39 cellular contexts compared by ENCODE assay signal in genomic region chr2:154655499-154655898, GRCh38. TPM values are rescaled to one million over a fixed set of nuclear protein-coding genes. Genes with fewer than 3 reads are reported as not detected.
"Had no signal": no experiment of that assay in that cellular context is flagged by ENCODE, and none has a peak within 500 bp of the region (broad histone marks: within the 10 kb centered on the region; RNA-seq: fewer than 3 reads in every experiment).

No MANE protein-coding gene starts in this region.

- H3K4me3 Mint-ChIP-seq: activated CD4-positive, alpha-beta memory T cell treated with anti-CD3 and anti-CD28 coated beads, Interleukin-2, amount 10 ng/mL, durations not matched to agents 7 days and 5 days; activated CD4-positive, alpha-beta T cell treated with anti-CD3 and anti-CD28 coated beads for 36 hours; activated CD4-positive, alpha-beta T cell treated with anti-CD3 and anti-CD28 coated beads, Interleukin-2, amount 10 ng/mL, durations not matched to agents 7 days and 5 days; activated CD8-positive, alpha-beta memory T cell treated with anti-CD3 and anti-CD28 coated beads, Interleukin-2, amount 10 ng/mL, durations not matched to agents 7 days and 5 days; activated CD8-positive, alpha-beta T cell treated with anti-CD3 and anti-CD28 coated beads, Interleukin-2, amount 10 ng/mL, durations not matched to agents 7 days and 5 days; activated naive CD4-positive, alpha-beta T cell treated with anti-CD3 and anti-CD28 coated beads, Interleukin-2, amount 10 ng/mL, durations not matched to agents 7 days and 5 days; activated naive CD4-positive, alpha-beta T cell treated with anti-CD3 and anti-CD28 coated beads, Interleukin-2, amount 50 U/mL, for 24 hours; activated naive CD8-positive, alpha-beta T cell; activated naive CD8-positive, alpha-beta T cell treated with anti-CD3 and anti-CD28 coated beads, Interleukin-2, amount 10 ng/mL, durations not matched to agents 7 days and 5 days; activated naive CD8-positive, alpha-beta T cell treated with anti-CD3 and anti-CD28 coated beads, Interleukin-2, amount 50 U/mL, for 24 hours; activated T-cell treated with anti-CD3 and anti-CD28 coated beads, Interleukin-2, amount 50 U/mL, for 24 hours; brain; central memory CD8-positive, alpha-beta T cell; T-helper 1 cell treated with Interleukin-12 subunit alpha and Interleukin-12 subunit beta and Interleukin-4 antibody, amounts not matched to agents 30 μg/mL and 1 μg/mL, for 36 hours; T-helper 2 cell treated with Interferon-gamma antibody and Interleukin-4, amounts not matched to agents 5 μg/mL and 100 μg/mL, for 36 hours had no signal

- ATAC-seq: activated CD4-positive, alpha-beta T cell treated with anti-CD3 and anti-CD28 coated beads for 36 hours; activated CD4-positive, CD25-positive, alpha-beta regulatory T cell treated with anti-CD3 and anti-CD28 coated beads, Interleukin-2, amount 50 U/mL, for 24 hours; activated CD8-positive, alpha-beta memory T cell treated with anti-CD3 and anti-CD28 coated beads, Interleukin-2, amount 10 ng/mL, durations not matched to agents 7 days and 5 days; activated CD8-positive, alpha-beta T cell treated with anti-CD3 and anti-CD28 coated beads, Interleukin-2, amount 10 ng/mL, durations not matched to agents 7 days and 5 days; activated naive CD8-positive, alpha-beta T cell treated with anti-CD3 and anti-CD28 coated beads, Interleukin-2, amount 50 U/mL, for 24 hours had no signal

- H3K4me1 Mint-ChIP-seq: activated CD4-positive, alpha-beta memory T cell treated with anti-CD3 and anti-CD28 coated beads, Interleukin-2, amount 10 ng/mL, durations not matched to agents 7 days and 5 days; activated CD4-positive, alpha-beta T cell treated with anti-CD3 and anti-CD28 coated beads for 36 hours; activated CD4-positive, alpha-beta T cell treated with anti-CD3 and anti-CD28 coated beads, Interleukin-2, amount 10 ng/mL, durations not matched to agents 7 days and 5 days; activated CD8-positive, alpha-beta memory T cell treated with anti-CD3 and anti-CD28 coated beads, Interleukin-2, amount 10 ng/mL, durations not matched to agents 7 days and 5 days; activated naive CD4-positive, alpha-beta T cell treated with anti-CD3 and anti-CD28 coated beads, Interleukin-2, amount 10 ng/mL, durations not matched to agents 7 days and 5 days; activated naive CD4-positive, alpha-beta T cell treated with anti-CD3 and anti-CD28 coated beads, Interleukin-2, amount 50 U/mL, for 24 hours; activated naive CD8-positive, alpha-beta T cell treated with anti-CD3 and anti-CD28 coated beads, Interleukin-2, amount 10 ng/mL, durations not matched to agents 7 days and 5 days; activated naive CD8-positive, alpha-beta T cell treated with anti-CD3 and anti-CD28 coated beads, Interleukin-2, amount 50 U/mL, for 24 hours; brain; central memory CD8-positive, alpha-beta T cell had no signal

- H3K36me3 Mint-ChIP-seq: activated CD8-positive, alpha-beta memory T cell treated with anti-CD3 and anti-CD28 coated beads, Interleukin-2, amount 10 ng/mL, durations not matched to agents 7 days and 5 days; activated naive CD4-positive, alpha-beta T cell treated with anti-CD3 and anti-CD28 coated beads, Interleukin-2, amount 10 ng/mL, durations not matched to agents 7 days and 5 days; activated naive CD4-positive, alpha-beta T cell treated with anti-CD3 and anti-CD28 coated beads, Interleukin-2, amount 50 U/mL, for 24 hours; activated naive CD8-positive, alpha-beta T cell; activated naive CD8-positive, alpha-beta T cell treated with anti-CD3 and anti-CD28 coated beads, Interleukin-2, amount 10 ng/mL, durations not matched to agents 7 days and 5 days; brain had no signal

- H3K27me3 Mint-ChIP-seq: activated CD4-positive, alpha-beta memory T cell treated with anti-CD3 and anti-CD28 coated beads, Interleukin-2, amount 10 ng/mL, durations not matched to agents 7 days and 5 days; activated CD4-positive, alpha-beta T cell treated with anti-CD3 and anti-CD28 coated beads for 36 hours; activated CD4-positive, alpha-beta T cell treated with anti-CD3 and anti-CD28 coated beads, Interleukin-2, amount 10 ng/mL, durations not matched to agents 7 days and 5 days; activated CD8-positive, alpha-beta memory T cell treated with anti-CD3 and anti-CD28 coated beads, Interleukin-2, amount 10 ng/mL, durations not matched to agents 7 days and 5 days; activated naive CD4-positive, alpha-beta T cell treated with anti-CD3 and anti-CD28 coated beads, Interleukin-2, amount 10 ng/mL, durations not matched to agents 7 days and 5 days; activated naive CD4-positive, alpha-beta T cell treated with anti-CD3 and anti-CD28 coated beads, Interleukin-2, amount 50 U/mL, for 24 hours; activated naive CD8-positive, alpha-beta T cell; activated naive CD8-positive, alpha-beta T cell treated with anti-CD3 and anti-CD28 coated beads, Interleukin-2, amount 10 ng/mL, durations not matched to agents 7 days and 5 days; activated naive CD8-positive, alpha-beta T cell treated with anti-CD3 and anti-CD28 coated beads, Interleukin-2, amount 50 U/mL, for 24 hours; activated T-cell treated with anti-CD3 and anti-CD28 coated beads, Interleukin-2, amount 50 U/mL, for 24 hours; brain; central memory CD8-positive, alpha-beta T cell had no signal

- H3K9me3 Mint-ChIP-seq: activated CD4-positive, alpha-beta memory T cell treated with anti-CD3 and anti-CD28 coated beads, Interleukin-2, amount 10 ng/mL, durations not matched to agents 7 days and 5 days; activated naive CD4-positive, alpha-beta T cell treated with anti-CD3 and anti-CD28 coated beads, Interleukin-2, amount 10 ng/mL, durations not matched to agents 7 days and 5 days; activated naive CD4-positive, alpha-beta T cell treated with anti-CD3 and anti-CD28 coated beads, Interleukin-2, amount 50 U/mL, for 24 hours; activated naive CD8-positive, alpha-beta T cell treated with anti-CD3 and anti-CD28 coated beads, Interleukin-2, amount 10 ng/mL, durations not matched to agents 7 days and 5 days; activated naive CD8-positive, alpha-beta T cell treated with anti-CD3 and anti-CD28 coated beads, Interleukin-2, amount 50 U/mL, for 24 hours; activated T-cell treated with anti-CD3 and anti-CD28 coated beads, Interleukin-2, amount 50 U/mL, for 24 hours; activated T-helper 2 cell treated with anti-CD3 and anti-CD28 coated beads, Interferon-gamma antibody, Interleukin-2, Interleukin-4, amounts not matched to agents 10 μg/mL and 5 μg/mL and 100 μg/mL, durations not matched to agents 14 hours and 24 hours and 36 hours; brain; T-helper 1 cell treated with Interleukin-12 subunit alpha and Interleukin-12 subunit beta and Interleukin-4 antibody, amounts not matched to agents 30 μg/mL and 1 μg/mL, for 36 hours had no signal

- H3K9me3 ChIP-seq: ascending aorta had no signal

- H3K4me3 ChIP-seq: ascending aorta, cardiac muscle cell had no signal

- H3K36me3 ChIP-seq: ascending aorta, cardiac muscle cell had no signal

- DNase-seq: activated CD4-positive, alpha-beta memory T cell treated with anti-CD3 and anti-CD28 coated beads, Interleukin-2, amount 10 ng/mL, durations not matched to agents 7 days and 5 days; activated CD4-positive, alpha-beta T cell treated with anti-CD3 and anti-CD28 coated beads for 1 hour; activated CD4-positive, alpha-beta T cell treated with anti-CD3 and anti-CD28 coated beads for 36 hours; activated CD4-positive, alpha-beta T cell treated with anti-CD3 and anti-CD28 coated beads for 48 hours; activated CD4-positive, alpha-beta T cell treated with anti-CD3 and anti-CD28 coated beads, Interleukin-2, amount 10 ng/mL, durations not matched to agents 7 days and 5 days; activated CD4-positive, alpha-beta T cell treated with anti-CD3 and anti-CD28 coated beads, Interleukin-2, amount 50 U/mL, for 48 hours; activated CD4-positive, CD25-positive, alpha-beta regulatory T cell; activated CD8-positive, alpha-beta memory T cell treated with anti-CD3 and anti-CD28 coated beads for 24 hours; activated CD8-positive, alpha-beta memory T cell treated with anti-CD3 and anti-CD28 coated beads, Interleukin-2, amount 10 ng/mL, durations not matched to agents 7 days and 5 days; activated CD8-positive, alpha-beta memory T cell treated with anti-CD3 and anti-CD28 coated beads, Interleukin-2, amount 50 U/mL, for 48 hours; activated CD8-positive, alpha-beta T cell treated with anti-CD3 and anti-CD28 coated beads, Interleukin-2, amount 10 ng/mL, durations not matched to agents 7 days and 5 days; activated effector memory CD4-positive, alpha-beta T cell treated with Interleukin-2 at 50 U/mL for 16 hours; activated gamma-delta T cell; activated naive CD4-positive, alpha-beta T cell treated with anti-CD3 and anti-CD28 coated beads, Interleukin-2, amount 10 ng/mL, durations not matched to agents 7 days and 5 days; activated naive CD4-positive, alpha-beta T cell treated with Interleukin-2 at 50 U/mL for 16 hours; activated naive CD8-positive, alpha-beta T cell treated with anti-CD3 and anti-CD28 coated beads, Interleukin-2, amount 10 ng/mL, durations not matched to agents 7 days and 5 days; activated naive CD8-positive, alpha-beta T cell treated with anti-CD3 and anti-CD28 coated beads, Interleukin-2, amount 50 U/mL, for 24 hours; activated T-cell treated with anti-CD3 and anti-CD28 coated beads, Interleukin-2, amount 50 U/mL, for 24 hours; activated T-cell treated with anti-CD3 and anti-CD28 coated beads, Interleukin-2, amount 50 U/mL, for 48 hours; amygdala; anterior cingulate cortex; caudate nucleus; cerebellar nuclear complex; T-helper 1 cell; T-helper 2 cell; T-helper 9 cell had no signal

- FAIRE-seq: TTC549 had no signal

- H3K27ac ChIP-seq: ascending aorta, cardiac muscle cell, VCaP had no signal

- H3K4me1 ChIP-seq: ascending aorta had no signal

- H3K27ac Mint-ChIP-seq: activated CD4-positive, alpha-beta memory T cell treated with anti-CD3 and anti-CD28 coated beads, Interleukin-2, amount 10 ng/mL, durations not matched to agents 7 days and 5 days; activated CD4-positive, alpha-beta T cell treated with anti-CD3 and anti-CD28 coated beads for 36 hours; activated CD4-positive, alpha-beta T cell treated with anti-CD3 and anti-CD28 coated beads, Interleukin-2, amount 10 ng/mL, durations not matched to agents 7 days and 5 days; activated CD8-positive, alpha-beta memory T cell treated with anti-CD3 and anti-CD28 coated beads, Interleukin-2, amount 10 ng/mL, durations not matched to agents 7 days and 5 days; activated CD8-positive, alpha-beta T cell treated with anti-CD3 and anti-CD28 coated beads, Interleukin-2, amount 10 ng/mL, durations not matched to agents 7 days and 5 days; activated naive CD4-positive, alpha-beta T cell treated with anti-CD3 and anti-CD28 coated beads, Interleukin-2, amount 10 ng/mL, durations not matched to agents 7 days and 5 days; activated naive CD4-positive, alpha-beta T cell treated with anti-CD3 and anti-CD28 coated beads, Interleukin-2, amount 50 U/mL, for 24 hours; activated naive CD8-positive, alpha-beta T cell; activated naive CD8-positive, alpha-beta T cell treated with anti-CD3 and anti-CD28 coated beads, Interleukin-2, amount 10 ng/mL, durations not matched to agents 7 days and 5 days; activated naive CD8-positive, alpha-beta T cell treated with anti-CD3 and anti-CD28 coated beads, Interleukin-2, amount 50 U/mL, for 24 hours; activated T-cell treated with anti-CD3 and anti-CD28 coated beads, Interleukin-2, amount 50 U/mL, for 24 hours; activated T-helper 2 cell treated with anti-CD3 and anti-CD28 coated beads, Interferon-gamma antibody, Interleukin-2, Interleukin-4, amounts not matched to agents 10 μg/mL and 5 μg/mL and 100 μg/mL, durations not matched to agents 14 hours and 24 hours and 36 hours; brain; T-helper 1 cell treated with Interleukin-12 subunit alpha and Interleukin-12 subunit beta and Interleukin-4 antibody, amounts not matched to agents 30 μg/mL and 1 μg/mL, for 36 hours; T-helper 2 cell treated with Interferon-gamma antibody and Interleukin-4, amounts not matched to agents 5 μg/mL and 100 μg/mL, for 36 hours had no signal

- H3K27me3 ChIP-seq: ascending aorta, cardiac muscle cell had no signal

RNA-seq across cellular contexts. Expression of gene KCNJ3, which starts 43.0 kb away (rescaled TPM):
- total RNA-seq: activated CD4-positive, alpha-beta memory T cell treated with anti-CD3 and anti-CD28 coated beads, Interleukin-2, amount 10 ng/mL, durations not matched to agents 7 days and 5 days; activated CD4-positive, alpha-beta T cell treated with anti-CD3 and anti-CD28 coated beads for 36 hours; activated CD4-positive, alpha-beta T cell treated with anti-CD3 and anti-CD28 coated beads, Interleukin-2, amount 10 ng/mL, durations not matched to agents 7 days and 5 days; activated CD8-positive, alpha-beta memory T cell treated with anti-CD3 and anti-CD28 coated beads, Interleukin-2, amount 10 ng/mL, durations not matched to agents 7 days and 5 days; activated CD8-positive, alpha-beta T cell treated with anti-CD3 and anti-CD28 coated beads, Interleukin-2, amount 10 ng/mL, durations not matched to agents 7 days and 5 days; activated naive CD8-positive, alpha-beta T cell treated with anti-CD3 and anti-CD28 coated beads, Interleukin-2, amount 10 ng/mL, durations not matched to agents 7 days and 5 days; activated T-helper 2 cell treated with anti-CD3 and anti-CD28 coated beads, Interferon-gamma antibody, Interleukin-2, Interleukin-4, amounts not matched to agents 10 μg/mL and 5 μg/mL and 100 μg/mL, durations not matched to agents 14 hours and 24 hours and 36 hours; bronchial epithelial cell had no signal
